In the genomic region with DNA sequence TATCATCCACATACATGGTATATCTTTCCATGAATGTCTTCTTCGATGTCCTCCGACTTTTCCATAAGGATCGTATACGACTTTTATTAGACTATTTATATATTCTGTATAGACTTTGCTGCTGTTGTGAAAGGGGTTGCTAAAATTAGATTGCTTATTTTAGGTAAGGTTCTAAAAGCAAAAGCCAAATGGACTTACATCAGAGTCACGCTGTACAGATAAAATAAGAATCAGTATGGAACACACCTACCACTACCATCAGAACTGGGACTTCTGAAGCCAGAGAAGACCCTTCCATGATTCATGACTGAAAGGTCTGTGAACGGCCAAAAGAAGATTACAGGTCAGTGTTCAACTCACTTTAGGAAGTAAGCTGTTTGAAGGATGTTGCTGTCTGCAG, we compare ENCODE assay signal across 1 cellular context.
TF ChIP-seq lines count a peak whose summit lies in the region.

No MANE protein-coding gene starts in this region.

TF ChIP-seq in A549, 52 proteins besides CTCF, POLR2A, EP300 and RAD21 (continued from another document):
- TF ChIP-seq, protein P1, sequence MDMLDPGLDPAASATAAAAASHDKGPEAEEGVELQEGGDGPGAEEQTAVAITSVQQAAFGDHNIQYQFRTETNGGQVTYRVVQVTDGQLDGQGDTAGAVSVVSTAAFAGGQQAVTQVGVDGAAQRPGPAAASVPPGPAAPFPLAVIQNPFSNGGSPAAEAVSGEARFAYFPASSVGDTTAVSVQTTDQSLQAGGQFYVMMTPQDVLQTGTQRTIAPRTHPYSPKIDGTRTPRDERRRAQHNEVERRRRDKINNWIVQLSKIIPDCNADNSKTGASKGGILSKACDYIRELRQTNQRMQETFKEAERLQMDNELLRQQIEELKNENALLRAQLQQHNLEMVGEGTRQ (IDR thresholded peaks at IDR 0.05): no peak
- TF ChIP-seq RFX5 (IDR thresholded peaks at IDR 0.05) (no peak), MAFK (IDR thresholded peaks at IDR 0.05; ENCODE audit: partially characterized antibody) (no peak), HOXA7 (CRISPR knock-in tag; IDR thresholded peaks at IDR 0.05) (no peak), PHF8 (IDR thresholded peaks at IDR 0.05; ENCODE audit: borderline replicate concordance, low read depth) (no peak), RARB (CRISPR knock-in tag; IDR thresholded peaks at IDR 0.05) (no peak), FOSB (CRISPR knock-in tag; IDR thresholded peaks at IDR 0.05) (no peak), FOSL2 (IDR thresholded peaks at IDR 0.05) (no peak), FOSL2 (CRISPR knock-in tag; IDR thresholded peaks at IDR 0.05) (no peak), MYC (IDR thresholded peaks at IDR 0.05; ENCODE audit: borderline replicate concordance, low read length) (no peak)
- TF ChIP-seq, protein P2, sequence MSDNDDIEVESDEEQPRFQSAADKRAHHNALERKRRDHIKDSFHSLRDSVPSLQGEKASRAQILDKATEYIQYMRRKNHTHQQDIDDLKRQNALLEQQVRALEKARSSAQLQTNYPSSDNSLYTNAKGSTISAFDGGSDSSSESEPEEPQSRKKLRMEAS (IDR thresholded peaks at IDR 0.05): no peak
- TF ChIP-seq, protein P3, sequence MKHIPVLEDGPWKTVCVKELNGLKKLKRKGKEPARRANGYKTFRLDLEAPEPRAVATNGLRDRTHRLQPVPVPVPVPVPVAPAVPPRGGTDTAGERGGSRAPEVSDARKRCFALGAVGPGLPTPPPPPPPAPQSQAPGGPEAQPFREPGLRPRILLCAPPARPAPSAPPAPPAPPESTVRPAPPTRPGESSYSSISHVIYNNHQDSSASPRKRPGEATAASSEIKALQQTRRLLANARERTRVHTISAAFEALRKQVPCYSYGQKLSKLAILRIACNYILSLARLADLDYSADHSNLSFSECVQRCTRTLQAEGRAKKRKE (CRISPR knock-in tag; IDR thresholded peaks at IDR 0.05; ENCODE audit: low read depth): no peak
- TF ChIP-seq, protein P4, sequence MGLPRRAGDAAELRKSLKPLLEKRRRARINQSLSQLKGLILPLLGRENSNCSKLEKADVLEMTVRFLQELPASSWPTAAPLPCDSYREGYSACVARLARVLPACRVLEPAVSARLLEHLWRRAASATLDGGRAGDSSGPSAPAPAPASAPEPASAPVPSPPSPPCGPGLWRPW (IDR thresholded peaks at IDR 0.05): no peak
- TF ChIP-seq, protein P5, sequence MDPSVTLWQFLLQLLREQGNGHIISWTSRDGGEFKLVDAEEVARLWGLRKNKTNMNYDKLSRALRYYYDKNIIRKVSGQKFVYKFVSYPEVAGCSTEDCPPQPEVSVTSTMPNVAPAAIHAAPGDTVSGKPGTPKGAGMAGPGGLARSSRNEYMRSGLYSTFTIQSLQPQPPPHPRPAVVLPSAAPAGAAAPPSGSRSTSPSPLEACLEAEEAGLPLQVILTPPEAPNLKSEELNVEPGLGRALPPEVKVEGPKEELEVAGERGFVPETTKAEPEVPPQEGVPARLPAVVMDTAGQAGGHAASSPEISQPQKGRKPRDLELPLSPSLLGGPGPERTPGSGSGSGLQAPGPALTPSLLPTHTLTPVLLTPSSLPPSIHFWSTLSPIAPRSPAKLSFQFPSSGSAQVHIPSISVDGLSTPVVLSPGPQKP (IDR thresholded peaks at IDR 0.05; ENCODE audit: low read depth, low read length): no peak
